In genomic region chr14:62123959-62124358, GRCh38 we compare ENCODE assay signal across 24 cellular contexts.
A peak's percentile ranks its signal among the peaks of the same experiment; 100 is the strongest.
DNase-seq lines count a peak whose midpoint lies in the region; ATAC-seq, FAIRE-seq and TF ChIP-seq lines count a peak whose summit lies in the region.
"Had no signal": no experiment of that assay in that cellular context is flagged by ENCODE, and none has a peak within 500 bp of the region (broad histone marks: within the 10 kb centered on the region; RNA-seq: fewer than 3 reads in every experiment).

No MANE protein-coding gene starts in this region.

- H3K9ac ChIP-seq in HepG2 (ENCODE audit: insufficient read depth, low read depth, low read length) = no peak overlapping the region
- H3K9ac ChIP-seq: parathyroid adenoma had no signal

- ATAC-seq in HepG2 = no peak
- ATAC-seq in right lobe of liver = no peak
- ATAC-seq in HG02623 (IDR thresholded peaks at IDR 0.05; ENCODE audit: unreplicated experiment) = peak; percentile 51
- peak; percentile 40 for ATAC-seq in HG03175 (IDR thresholded peaks at IDR 0.05; ENCODE audit: unreplicated experiment)
- no peak for ATAC-seq in GM21786 (IDR thresholded peaks at IDR 0.05; ENCODE audit: unreplicated experiment)
- ATAC-seq: natural killer cell; stimulated activated naive CD8-positive, alpha-beta T cell treated with anti-CD3 and anti-CD28 coated beads, Interleukin-15, Interleukin-2, amounts not matched to agents 100 U/mL and 50 U/mL, for 24 hours had no signal

- no peak for FAIRE-seq in HepG2 (lab: Jason Lieb, UNC)
- no peak for FAIRE-seq in urothelium cell line (lab: Jason Lieb, UNC)
- FAIRE-seq: H54 had no signal

- H3K4me3 ChIP-seq in HepG2 (replicated peaks in 1 of 3; ENCODE audit: insufficient read depth in 1 of 3, low read depth in 2 of 3, low read length in 3 of 3) = no peak overlapping the region
- no peak overlapping the region for H3K4me3 ChIP-seq in right lobe of liver
- H3K4me3 ChIP-seq: ascending aorta, tibial nerve had no signal

- CTCF ChIA-PET in HepG2 (lab: Yijun Ruan, JAX; ENCODE audit: low intra/inter-chr PET ratio, low total read pairs) = no interaction called here

- in situ Hi-C loops in HepG2 (cut with HindIII; ENCODE audit: extremely low pct_ligation_motif_present, low pct_unique_long_range_greater_than_20kb) = loop anchor here (10.0 kb wide), 1 partner anchor 669 kb away; no protein-coding TSS in a partner anchor

- H3K9me3 ChIP-seq in HepG2 (ENCODE audit: low read length) = no peaks in the 10 kb centered on the region
- no peaks in the 10 kb centered on the region for H3K9me3 ChIP-seq in right lobe of liver
- H3K9me3 ChIP-seq: ascending aorta, tibial nerve had no signal

- H3K4me2 ChIP-seq in HepG2 (ENCODE audit: low read depth, low read length) = no peak overlapping the region

- H2AFZ ChIP-seq in HepG2 (ENCODE audit: low read length) = no peak overlapping the region
- H2AFZ ChIP-seq: parathyroid adenoma had no signal

- no peaks in the 10 kb centered on the region for H3K4me1 ChIP-seq in HepG2 (ENCODE audit: insufficient read depth, low read length)
- H3K4me1 ChIP-seq in right lobe of liver = no peaks in the 10 kb centered on the region
- H3K4me1 ChIP-seq: ascending aorta, parathyroid adenoma had no signal

- H3K27me3 ChIP-seq in HepG2 (ENCODE audit: control insufficient read depth in 1 of 2, insufficient read depth in 2 of 2, low read length in 2 of 2) (peaks cover 0 to 1% of the 10 kb centered on the region in 2 experiments; a peak in 1 of 5 replicates), right lobe of liver (peaks cover 0 to 11% of the 10 kb centered on the region in 2 donors)
- H3K27me3 ChIP-seq: ascending aorta had no signal

- POLR2A ChIA-PET in HepG2 (lab: Yijun Ruan, JAX) = no interaction called here

- intact Hi-C loops in HepG2 (cut with micrococcal nuclease; ENCODE audit: unreplicated experiment) (no loop called here), right lobe of liver (cut with DNase I) (no loop called here)

- no peaks in the 10 kb centered on the region for H3K79me2 ChIP-seq in HepG2 (ENCODE audit: insufficient read depth, low read length)
- H3K79me2 ChIP-seq: parathyroid adenoma had no signal

- WGBS in HepG2 (ENCODE audit: low lambda C conversion rate) = 1% methylated on average over 2 of the region's 2 CpGs
- 23% methylated on average over 2 of the region's 2 CpGs for WGBS in right lobe of liver (ENCODE audit: insufficient coverage, low coverage, low lambda C conversion rate, missing lambda C conversion rate)

- no peak for DNase-seq in HepG2 (ENCODE audit: low spot score)
- DNase-seq in right lobe of liver = no peak
- no peak for DNase-seq in amygdala (lab: John Stamatoyannopoulos, UW)
- DNase-seq in NCI-H1694 (lab: John Stamatoyannopoulos, UW) = no peak
- DNase-seq in urothelium cell line (ENCODE audit: low spot score) = no peak
- DNase-seq: activated CD4-positive, alpha-beta T cell treated with anti-CD3 and anti-CD28 coated beads, Interleukin-2, amount 50 U/mL, for 4 hours; activated naive CD4-positive, alpha-beta T cell; AML-193; COR-L47; foreskin melanocyte; mesenchymal stem cell; natural killer cell; NCI-H1436 treated with DMSO at 0.1 percent for 48 hours; NCI-H82; stimulated activated naive CD8-positive, alpha-beta T cell treated with anti-CD3 and anti-CD28 coated beads, Interleukin-15, Interleukin-2, amounts not matched to agents 100 U/mL and 50 U/mL, for 24 hours; T-helper 1 cell had no signal

- H3K36me3 ChIP-seq in HepG2 (replicated peaks in 1 of 2; ENCODE audit: control insufficient read depth in 1 of 2, insufficient read depth in 2 of 2, low read length in 2 of 2) (no peaks in the 10 kb centered on the region), right lobe of liver (no peaks in the 10 kb centered on the region)
- H3K36me3 ChIP-seq: ascending aorta, tibial nerve had no signal

- H4K20me1 ChIP-seq in HepG2 (ENCODE audit: insufficient read depth, low read length) = no peaks in the 10 kb centered on the region

- BruUV-seq in HepG2 (replicated peaks; lab: Mats Ljungman, UMichigan) = no TSS peak

- H3K27ac ChIP-seq in HepG2 (ENCODE audit: extremely low read length, insufficient read depth, low read length) (no peak overlapping the region), right lobe of liver (no peak overlapping the region)
- H3K27ac ChIP-seq: 22Rv1, ascending aorta, parathyroid adenoma, tibial nerve had no signal

- no peak for TF ChIP-seq POLR2A in HepG2 (IDR thresholded peaks at IDR 0.05; ENCODE audit: insufficient read depth in 1 of 2, low read depth in 2 of 2, low read length in 2 of 2)
- no peak for TF ChIP-seq POLR2A in right lobe of liver (IDR thresholded peaks at IDR 0.05)

- TF ChIP-seq CTCF in HepG2 (CRISPR knock-in tag; IDR thresholded peaks at IDR 0.05) = no peak
- no peak for TF ChIP-seq CTCF in right lobe of liver (IDR thresholded peaks at IDR 0.05)

- TF ChIP-seq EP300 in HepG2 (IDR thresholded peaks at IDR 0.05; ENCODE audit: low read depth in 2 of 2, low read length in 2 of 2) = no peak
- TF ChIP-seq EP300 in HepG2 (CRISPR knock-in tag; IDR thresholded peaks at IDR 0.05; ENCODE audit: borderline replicate concordance) = no peak

- TF ChIP-seq RAD21 in HepG2 (CRISPR knock-in tag; IDR thresholded peaks at IDR 0.05) = no peak

TF ChIP-seq in HepG2, 621 proteins besides CTCF, POLR2A, EP300 and RAD21:
- TF ChIP-seq ZNF772 (CRISPR knock-in tag; IDR thresholded peaks at IDR 0.05) (no peak), ATF7 (IDR thresholded peaks at IDR 0.05) (0 out of 2 replicates have a peak, but pooled peaks have one; percentile 28), ATF7 (CRISPR knock-in tag; IDR thresholded peaks at IDR 0.05) (no peak)

Comparison
In these comparisons a context has a peak if more than half of its experiments do, and no peak if none do; other contexts are left out.
1. ATAC-seq: peak in HG02623 (single experiment) and HG03175 (single experiment); none in HepG2 (single experiment), right lobe of liver (0 of 4) and GM21786 (single experiment).